8 cellular contexts compared by ENCODE assay signal in the genomic region with DNA sequence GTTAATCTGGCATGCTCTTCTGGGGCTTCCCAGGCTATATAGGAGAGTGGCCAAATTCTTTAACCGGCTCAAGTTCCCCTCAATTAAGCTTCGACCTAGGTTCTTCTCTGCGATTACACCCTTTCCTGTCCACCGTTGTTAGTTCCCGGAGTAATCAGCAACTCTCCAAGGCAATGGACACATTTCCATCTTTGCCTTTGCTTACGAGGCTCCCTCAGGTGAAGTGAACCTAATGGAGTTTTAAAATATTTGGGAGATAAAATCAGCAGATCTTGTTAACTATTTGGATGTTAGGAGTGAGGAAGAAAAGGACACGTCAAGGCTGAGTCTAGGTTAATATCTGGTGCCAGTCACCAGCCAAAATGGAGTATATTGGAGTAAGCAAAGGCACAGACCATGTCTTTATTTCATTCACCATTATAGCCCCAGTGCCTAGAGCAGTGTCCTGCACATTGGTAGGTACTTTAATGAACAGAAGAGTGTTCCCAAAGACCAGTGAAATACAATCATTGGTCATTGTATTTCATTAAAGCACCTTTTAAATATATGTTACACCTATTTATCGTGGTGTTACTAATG. TPM values are rescaled to one million over a fixed set of nuclear protein-coding genes. Genes with fewer than 3 reads are reported as not detected.
A peak's percentile ranks its signal among the peaks of the same experiment; 100 is the strongest.
DNase-seq lines count a peak whose midpoint lies in the region; ATAC-seq and TF ChIP-seq lines count a peak whose summit lies in the region.

No MANE protein-coding gene starts in this region.

- H3K9me3 ChIP-seq in CD4-positive, alpha-beta T cell (ENCODE audit: control insufficient read depth, low read length): no peaks in the 10 kb centered on the region
- no peaks in the 10 kb centered on the region for H3K9me3 ChIP-seq in mononuclear cell (ENCODE audit: low read depth, low read length)

- peaks cover 61% of the 10 kb centered on the region for H3K4me1 Mint-ChIP-seq in CD4-positive, alpha-beta T cell (ENCODE audit: low read depth)

- DNase-seq in CD4-positive, alpha-beta T cell: no peak
- DNase-seq in astrocyte of the spinal cord (ENCODE audit: low read depth, low spot score) (no peak), G401 (ENCODE audit: low spot score) (no peak), superior temporal gyrus (ENCODE audit: extremely low spot score) (no peak)

- peaks cover 77% of the 10 kb centered on the region for H3K36me3 Mint-ChIP-seq in CD4-positive, alpha-beta T cell (ENCODE audit: low read depth)

- H3K4me3 ChIP-seq in astrocyte of the spinal cord (ENCODE audit: low read depth, low read length) (peak overlapping the region; percentile 91), mononuclear cell (ENCODE audit: low read length) (peak overlapping the region; percentile 82)

- peak overlapping the region; percentile 90 for H3K27ac ChIP-seq in CD4-positive, alpha-beta T cell (ENCODE audit: low read depth, low read length)

- CTCF ChIA-PET in CD4-positive, alpha-beta T cell (lab: Charles Lee): no interaction called here

- no peaks in the 10 kb centered on the region for H3K9me3 Mint-ChIP-seq in CD4-positive, alpha-beta T cell

- intact Hi-C loops in CD4-positive, alpha-beta T cell (cut with DNase I, micrococcal nuclease): loop anchor here in 1 of 2 experiments (10.0 kb wide), 4 partner anchors 1199 to 1949 kb away; partner anchors contain the start of genes CERT1, GFM2, HMGCR and MRPS27

- in situ Hi-C loops in astrocyte of the spinal cord (cut with HindIII; ENCODE audit: low sequenced_read_pairs): no loop called here
- in situ Hi-C loops in G401 (cut with HindIII; ENCODE audit: low sequenced_read_pairs): no loop called here

- no peak for TF ChIP-seq POLR2A in GM18505 (IDR thresholded peaks at IDR 0.05; ENCODE audit: borderline replicate concordance, extremely low read depth, insufficient read depth, insufficient read length)

- POLR2A ChIA-PET in CD4-positive, alpha-beta T cell (lab: Charles Lee): interaction anchor here (0.6 to 2.0 kb wide), 6 partner anchors 12 to 1074 kb away, joined by 3 to 22 read pairs (median 3); partner anchors contain the start of genes BTF3 and ENC1

- H3K27me3 ChIP-seq in CD4-positive, alpha-beta T cell (ENCODE audit: control insufficient read depth, insufficient read depth, low read length): no peaks in the 10 kb centered on the region
- no peaks in the 10 kb centered on the region for H3K27me3 ChIP-seq in mononuclear cell (ENCODE audit: insufficient read depth, low read length)

- H3K27ac Mint-ChIP-seq in CD4-positive, alpha-beta T cell: peak overlapping the region; percentile 95

- H3K27me3 Mint-ChIP-seq in CD4-positive, alpha-beta T cell: no peaks in the 10 kb centered on the region

- no peak for ATAC-seq in CD4-positive, alpha-beta T cell (ENCODE audit: poor library complexity)
- peak; percentile 38 for ATAC-seq in HG03025 (IDR thresholded peaks at IDR 0.05; ENCODE audit: low FRiP score, unreplicated experiment)
- ATAC-seq in GM18505 (IDR thresholded peaks at IDR 0.05; ENCODE audit: unreplicated experiment): no peak
- ATAC-seq in GM21825 (IDR thresholded peaks at IDR 0.05; ENCODE audit: unreplicated experiment): no peak

- peak overlapping the region; percentile 93 for H3K4me3 Mint-ChIP-seq in CD4-positive, alpha-beta T cell

- peaks cover 20% of the 10 kb centered on the region for H3K4me1 ChIP-seq in mononuclear cell (ENCODE audit: insufficient read depth, low read length)

- TF ChIP-seq CTCF in CD4-positive, alpha-beta T cell (IDR thresholded peaks at IDR 0.05): no peak
- no peak for TF ChIP-seq CTCF in astrocyte of the spinal cord (IDR thresholded peaks at IDR 0.05; ENCODE audit: low read depth, low read length)

RNA-seq across cellular contexts. Expression of gene UTP15, which starts 0.5 kb away (rescaled TPM):
- 10 to 100 TPM; 52.0 to 55.2 TPM for total RNA-seq in CD4-positive, alpha-beta T cell
- 88.5 TPM for total RNA-seq in mononuclear cell
- total RNA-seq in G401 (2014; rRNA removed; shearing (Covaris generic)): 17.7 and 20.0 TPM in 2 replicates

RNA-seq across cellular contexts. Expression of gene ANKRA2, which starts 0.6 kb away (rescaled TPM):
- 10 to 100 TPM; 45.0 to 45.1 TPM for total RNA-seq in CD4-positive, alpha-beta T cell
- 39.0 TPM for total RNA-seq in mononuclear cell
- total RNA-seq in G401 (2014; rRNA removed; shearing (Covaris generic)): 21.8 and 26.2 TPM in 2 replicates

RNA-seq across cellular contexts. Expression of gene ARHGEF28, which starts 59.9 kb away (rescaled TPM):
- total RNA-seq in CD4-positive, alpha-beta T cell: not detected
- total RNA-seq in mononuclear cell: 0.63 TPM
- total RNA-seq in G401 (2014; rRNA removed; shearing (Covaris generic)): 0.03 and 0.98 TPM in 2 replicates
